Comparison of ENCODE assay signal across 7 cellular contexts in the genomic region with DNA sequence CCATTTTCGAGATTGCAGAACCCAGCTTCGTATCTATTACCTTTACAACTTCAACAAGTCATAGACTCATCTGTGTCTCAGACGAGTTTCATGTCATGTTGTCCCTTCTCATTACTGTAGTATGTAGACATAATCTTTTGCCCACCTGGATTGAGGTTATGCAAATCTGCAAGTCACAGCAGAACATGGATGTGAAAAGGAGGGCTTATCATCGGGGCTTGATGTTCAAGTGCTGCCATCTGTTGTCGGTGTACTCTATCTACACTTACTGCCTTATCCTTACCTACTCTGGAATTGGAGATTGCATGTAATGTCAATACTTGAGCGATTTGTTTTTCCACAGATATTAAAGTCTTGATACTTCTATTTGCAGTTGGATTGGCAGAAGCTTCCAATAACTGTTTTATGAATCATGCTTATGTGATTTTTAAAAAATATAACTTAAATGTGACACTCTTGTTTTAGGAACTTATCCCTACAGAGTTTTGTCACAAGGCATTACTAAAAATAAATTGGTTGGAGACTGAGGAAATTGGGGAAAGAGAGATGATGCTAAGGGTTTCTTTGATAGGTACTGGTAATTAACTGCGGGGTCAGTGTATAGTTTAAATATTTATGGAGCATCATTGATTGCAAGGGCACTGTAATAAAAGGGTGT. TPM values are rescaled to one million over a fixed set of nuclear protein-coding genes. Genes with fewer than 3 reads are reported as not detected.
DNase-seq lines count a peak whose midpoint lies in the region; ATAC-seq and TF ChIP-seq lines count a peak whose summit lies in the region.

No MANE protein-coding gene starts in this region.

- no peaks in the 10 kb centered on the region for H3K9me3 Mint-ChIP-seq in activated CD4-positive, alpha-beta T cell treated with anti-CD3 and anti-CD28 coated beads, Interleukin-2, amount 10 ng/mL, durations not matched to agents 7 days and 5 days

- peaks cover under 1% of the 10 kb centered on the region for H3K36me3 Mint-ChIP-seq in activated CD4-positive, alpha-beta T cell treated with anti-CD3 and anti-CD28 coated beads, Interleukin-2, amount 10 ng/mL, durations not matched to agents 7 days and 5 days (ENCODE audit: low read depth)

- H2BK5ac ChIP-seq in neuronal stem cell (ENCODE audit: low read length), result no peak overlapping the region

- no peak overlapping the region for H2BK15ac ChIP-seq in neuronal stem cell (ENCODE audit: low read length)

- H3K27me3 ChIP-seq in esophagus squamous epithelium (no peaks in the 10 kb centered on the region), neuronal stem cell (ENCODE audit: control insufficient read depth in 3 of 3, insufficient read depth in 3 of 3, low read depth in 1 of 3, low read length in 3 of 3) (no peaks in the 10 kb centered on the region)

- DNase-seq in G401 (ENCODE audit: low spot score) (peak; percentile 86), GM20000 (ENCODE audit: low spot score) (peak; percentile 70), NCI-H446 (lab: John Stamatoyannopoulos, UW) (peak; percentile 18 to 54), esophagus squamous epithelium (lab: John Stamatoyannopoulos, UW) (no peak), neuronal stem cell (ENCODE audit: low spot score) (peak; percentile 38)
- DNase-seq in activated CD4-positive, alpha-beta T cell treated with anti-CD3 and anti-CD28 coated beads, Interleukin-2, amount 10 ng/mL, durations not matched to agents 7 days and 5 days, result peak; percentile 63

- peaks cover 18% of the 10 kb centered on the region for H3K4me1 Mint-ChIP-seq in activated CD4-positive, alpha-beta T cell treated with anti-CD3 and anti-CD28 coated beads, Interleukin-2, amount 10 ng/mL, durations not matched to agents 7 days and 5 days

- no peak overlapping the region for H2AFZ ChIP-seq in neuronal stem cell (ENCODE audit: low read length)

- H3K9ac ChIP-seq in neuronal stem cell (ENCODE audit: low read depth, low read length, poor library complexity), result no peak overlapping the region

- H3K9me3 ChIP-seq in esophagus squamous epithelium, result no peaks in the 10 kb centered on the region
- H3K9me3 ChIP-seq in neuronal stem cell (replicated peaks in 1 of 2; ENCODE audit: control insufficient read depth in 2 of 2, insufficient read depth in 1 of 2, low read depth in 1 of 2, low read length in 2 of 2), result peaks cover 0 to 2% of the 10 kb centered on the region in 2 donors

- no peak for TF ChIP-seq POLR2A in esophagus squamous epithelium (IDR thresholded peaks at IDR 0.05)

- H2BK12ac ChIP-seq in neuronal stem cell (ENCODE audit: low read length), result no peak overlapping the region

- 25 to 27% methylated on average over 7 of the region's 7 CpGs for WGBS in esophagus squamous epithelium, 2 donors
- WGBS in neuronal stem cell (ENCODE audit: extremely low coverage in 2 of 2, insufficient read length in 2 of 2, insufficient replicate concordance in 1 of 2), 2 donors, result no CpG with 5 or more reads among the region's 7 CpGs

- H4K91ac ChIP-seq in neuronal stem cell (ENCODE audit: low read depth, low read length, poor library complexity), result no peak overlapping the region

- no peak overlapping the region for H3K27ac ChIP-seq in esophagus squamous epithelium
- H3K27ac ChIP-seq in neuronal stem cell (replicated peaks; ENCODE audit: low read length), result no peak overlapping the region

- H3K4me1 ChIP-seq in esophagus squamous epithelium (peaks cover 4 to 23% (median 5%) of the 10 kb centered on the region in 3 donors), neuronal stem cell (ENCODE audit: control insufficient read depth in 2 of 2, insufficient read depth in 1 of 2, low read depth in 1 of 2, low read length in 2 of 2) (no peaks in the 10 kb centered on the region)

- H3K14ac ChIP-seq in neuronal stem cell (ENCODE audit: low read length), result no peak overlapping the region

- no peak overlapping the region for H3K4me2 ChIP-seq in neuronal stem cell (ENCODE audit: insufficient read depth, low read length, poor library complexity, severe bottlenecking)

- peak; percentile 36 for ATAC-seq in HG03460 (IDR thresholded peaks at IDR 0.05; ENCODE audit: unreplicated experiment)

- TF ChIP-seq CTCF in GM20000 (IDR thresholded peaks at IDR 0.05; ENCODE audit: extremely low read depth, missing control alignments) (peak; percentile 50), esophagus squamous epithelium (IDR thresholded peaks at IDR 0.05) (peak; percentile 37 to 69 (median 56))

- H2AK5ac ChIP-seq in neuronal stem cell (ENCODE audit: low read depth, low read length), result no peak overlapping the region

- no peak overlapping the region for H4K8ac ChIP-seq in neuronal stem cell (ENCODE audit: low read depth, low read length)

- no peak overlapping the region for H3K4ac ChIP-seq in neuronal stem cell (ENCODE audit: low read length)

- peaks cover 5% of the 10 kb centered on the region for H3K79me1 ChIP-seq in neuronal stem cell (ENCODE audit: low read depth, low read length)

- H3K36me3 ChIP-seq in esophagus squamous epithelium, result no peaks in the 10 kb centered on the region
- H3K36me3 ChIP-seq in neuronal stem cell (replicated peaks in 1 of 2; ENCODE audit: control insufficient read depth in 2 of 2, insufficient read depth in 2 of 2, low read length in 2 of 2), result no peaks in the 10 kb centered on the region

- POLR2A ChIA-PET in activated CD4-positive, alpha-beta T cell treated with anti-CD3 and anti-CD28 coated beads, Interleukin-2, amount 10 ng/mL, durations not matched to agents 7 days and 5 days (lab: Charles Lee), result no interaction called here

- peaks cover 3% of the 10 kb centered on the region for H3K27me3 Mint-ChIP-seq in activated CD4-positive, alpha-beta T cell treated with anti-CD3 and anti-CD28 coated beads, Interleukin-2, amount 10 ng/mL, durations not matched to agents 7 days and 5 days

- in situ Hi-C loops in G401 (cut with HindIII; ENCODE audit: low sequenced_read_pairs), result no loop called here

- CTCF ChIA-PET in activated CD4-positive, alpha-beta T cell treated with anti-CD3 and anti-CD28 coated beads, Interleukin-2, amount 10 ng/mL, durations not matched to agents 7 days and 5 days (lab: Charles Lee), result interaction anchor here (0.6 to 1.4 kb wide), 2 partner anchors 16 to 95 kb away, joined by 4 to 5 read pairs; no protein-coding TSS in a partner anchor

- H3K27ac Mint-ChIP-seq in activated CD4-positive, alpha-beta T cell treated with anti-CD3 and anti-CD28 coated beads, Interleukin-2, amount 10 ng/mL, durations not matched to agents 7 days and 5 days, result no peak overlapping the region

- intact Hi-C loops in esophagus squamous epithelium (cut with DNase I), result no loop called here

- H3K18ac ChIP-seq in neuronal stem cell (ENCODE audit: low read length), result no peak overlapping the region

- H3K23ac ChIP-seq in neuronal stem cell (ENCODE audit: low read depth, low read length, poor library complexity), result no peak overlapping the region

- H2BK120ac ChIP-seq in neuronal stem cell (ENCODE audit: low read depth, low read length), result no peak overlapping the region

- H3K4me3 Mint-ChIP-seq in activated CD4-positive, alpha-beta T cell treated with anti-CD3 and anti-CD28 coated beads, Interleukin-2, amount 10 ng/mL, durations not matched to agents 7 days and 5 days, result no peak overlapping the region

- H3K4me3 ChIP-seq in esophagus squamous epithelium (no peak overlapping the region), neuronal stem cell (ENCODE audit: low read length in 2 of 2) (no peak overlapping the region)

RNA-seq across cellular contexts. Expression of a gene that starts 3.0 kb away (rescaled TPM):
- 11.1 and 15.1 TPM in 2 replicates for total RNA-seq in G401 (2014; rRNA removed; shearing (Covaris generic))
- 10 to 100 TPM; 24.1 to 25.4 TPM for total RNA-seq in activated CD4-positive, alpha-beta T cell treated with anti-CD3 and anti-CD28 coated beads, Interleukin-2, amount 10 ng/mL, durations not matched to agents 7 days and 5 days
- total RNA-seq in esophagus squamous epithelium, result 10 to 100 TPM; 11.0 to 22.9 (median 16.7) TPM
- polyA plus RNA-seq in neuronal stem cell (2013, experiment 1 of 2), result 15.9 TPM
- polyA plus RNA-seq in neuronal stem cell (2013, experiment 2 of 2), result 16.1 TPM
